Comparison of ENCODE assay signal across 29 cellular contexts in genomic region chr10:8302565-8302964, GRCh38.
"Had no signal": no experiment of that assay in that cellular context is flagged by ENCODE, and none has a peak within 500 bp of the region (broad histone marks: within the 10 kb centered on the region; RNA-seq: fewer than 3 reads in every experiment).

No MANE protein-coding gene starts in this region.

- H3K4me1 ChIP-seq: esophagus muscularis mucosa, gastroesophageal sphincter had no signal

- H3K27me3 ChIP-seq: brain microvascular endothelial cell had no signal

- FAIRE-seq: astrocyte, colon had no signal

- H3K27ac Mint-ChIP-seq: activated CD4-positive, alpha-beta memory T cell treated with anti-CD3 and anti-CD28 coated beads, Interleukin-2, amount 10 ng/mL, durations not matched to agents 7 days and 5 days; activated CD4-positive, alpha-beta T cell treated with anti-CD3 and anti-CD28 coated beads, Interleukin-2, amount 10 ng/mL, durations not matched to agents 7 days and 5 days; activated naive CD4-positive, alpha-beta T cell treated with anti-CD3 and anti-CD28 coated beads, Interleukin-2, amount 10 ng/mL, durations not matched to agents 7 days and 5 days; activated naive CD8-positive, alpha-beta T cell; activated T-cell treated with anti-CD3 and anti-CD28 coated beads, Interleukin-2, amount 50 U/mL, for 24 hours; activated T-cell treated with anti-CD3 and anti-CD28 coated beads, Interleukin-2, amount 50 U/mL, for 72 hours had no signal

- H3K4me3 Mint-ChIP-seq: activated CD4-positive, alpha-beta memory T cell treated with anti-CD3 and anti-CD28 coated beads, Interleukin-2, amount 10 ng/mL, durations not matched to agents 7 days and 5 days; activated CD4-positive, alpha-beta T cell treated with anti-CD3 and anti-CD28 coated beads, Interleukin-2, amount 10 ng/mL, durations not matched to agents 7 days and 5 days; activated naive CD4-positive, alpha-beta T cell treated with anti-CD3 and anti-CD28 coated beads, Interleukin-2, amount 10 ng/mL, durations not matched to agents 7 days and 5 days; activated naive CD8-positive, alpha-beta T cell; activated T-cell treated with anti-CD3 and anti-CD28 coated beads, Interleukin-2, amount 50 U/mL, for 24 hours; activated T-cell treated with anti-CD3 and anti-CD28 coated beads, Interleukin-2, amount 50 U/mL, for 72 hours; effector memory CD8-positive, alpha-beta T cell had no signal

- H3K9me3 ChIP-seq: esophagus muscularis mucosa, gastroesophageal sphincter had no signal

- H3K27me3 Mint-ChIP-seq: activated naive CD8-positive, alpha-beta T cell; activated T-cell treated with anti-CD3 and anti-CD28 coated beads, Interleukin-2, amount 50 U/mL, for 24 hours had no signal

- H3K27ac ChIP-seq: brain microvascular endothelial cell, esophagus muscularis mucosa, gastroesophageal sphincter had no signal

- H3K9me3 Mint-ChIP-seq: activated CD4-positive, alpha-beta memory T cell treated with anti-CD3 and anti-CD28 coated beads, Interleukin-2, amount 10 ng/mL, durations not matched to agents 7 days and 5 days; activated CD4-positive, alpha-beta T cell treated with anti-CD3 and anti-CD28 coated beads, Interleukin-2, amount 10 ng/mL, durations not matched to agents 7 days and 5 days; activated naive CD4-positive, alpha-beta T cell treated with anti-CD3 and anti-CD28 coated beads, Interleukin-2, amount 10 ng/mL, durations not matched to agents 7 days and 5 days; activated T-cell treated with anti-CD3 and anti-CD28 coated beads, Interleukin-2, amount 50 U/mL, for 24 hours; effector memory CD8-positive, alpha-beta T cell had no signal

- H3K36me3 Mint-ChIP-seq: activated naive CD4-positive, alpha-beta T cell treated with anti-CD3 and anti-CD28 coated beads, Interleukin-2, amount 10 ng/mL, durations not matched to agents 7 days and 5 days; activated naive CD8-positive, alpha-beta T cell had no signal

- DNase-seq: activated CD4-positive, alpha-beta memory T cell treated with anti-CD3 and anti-CD28 coated beads, Interleukin-2, amount 10 ng/mL, durations not matched to agents 7 days and 5 days; activated CD4-positive, alpha-beta T cell treated with anti-CD3 and anti-CD28 coated beads for 1 hour; activated CD4-positive, alpha-beta T cell treated with anti-CD3 and anti-CD28 coated beads for 4 hours; activated CD4-positive, alpha-beta T cell treated with anti-CD3 and anti-CD28 coated beads, Interleukin-2, amount 10 ng/mL, durations not matched to agents 7 days and 5 days; activated CD4-positive, alpha-beta T cell treated with anti-CD3 and anti-CD28 coated beads, Interleukin-2, amount 50 U/mL, for 4 hours; activated CD8-positive, alpha-beta memory T cell treated with anti-CD3 and anti-CD28 coated beads, Interleukin-2, amount 50 U/mL, for 48 hours; activated gamma-delta T cell; activated naive CD4-positive, alpha-beta T cell; activated naive CD4-positive, alpha-beta T cell treated with anti-CD3 and anti-CD28 coated beads, Interleukin-2, amount 10 ng/mL, durations not matched to agents 7 days and 5 days; activated T-cell treated with anti-CD3 and anti-CD28 coated beads for 4 hours; activated T-cell treated with anti-CD3 and anti-CD28 coated beads, Interleukin-2, amount 50 U/mL, for 24 hours; activated T-cell treated with anti-CD3 and anti-CD28 coated beads, Interleukin-2, amount 50 U/mL, for 72 hours; amniotic stem cell; anterior cingulate cortex; brain microvascular endothelial cell; caudate nucleus; cortex of kidney; dermis blood vessel endothelial cell; effector CD4-positive, alpha-beta T cell; effector memory CD8-positive, alpha-beta T cell; erythroblast; foreskin melanocyte; T-helper 1 cell; T-helper 2 cell had no signal

- H3K36me3 ChIP-seq: brain microvascular endothelial cell, esophagus muscularis mucosa, gastroesophageal sphincter had no signal

- H3K4me3 ChIP-seq: esophagus muscularis mucosa, gastroesophageal sphincter had no signal

- ATAC-seq: activated T-cell treated with anti-CD3 and anti-CD28 coated beads, Interleukin-2, amount 50 U/mL, for 72 hours; effector memory CD8-positive, alpha-beta T cell; gastroesophageal sphincter had no signal
